In genomic region chr11:126440792-126441514, GRCh38 we compare ENCODE assay signal across 8 cellular contexts.
DNase-seq lines count a peak whose midpoint lies in the region; ATAC-seq and TF ChIP-seq lines count a peak whose summit lies in the region.

No MANE protein-coding gene starts in this region.

- peak; percentile 66 for ATAC-seq in GM19372 (IDR thresholded peaks at IDR 0.05; ENCODE audit: low read depth, unreplicated experiment)

- no peaks in the 10 kb centered on the region for H3K27me3 ChIP-seq in BJ (ENCODE audit: control insufficient read depth, insufficient read depth, low read length)

- TF ChIP-seq CTCF in BJ (IDR thresholded peaks at IDR 0.05; ENCODE audit: insufficient read depth, low read depth, low read length): peak; percentile 90

- DNase-seq in BJ (ENCODE audit: low read depth): no peak
- DNase-seq in HUDEP-2 (lab: John Stamatoyannopoulos, UW; ENCODE audit: unreplicated experiment in 76 of 76): peak in 68 of 76 experiments; percentile 3 to 86 (median 50)
- DNase-seq in NOMO-1 treated with DMSO at 0.1 percent for 48 hours (lab: John Stamatoyannopoulos, UW; ENCODE audit: unreplicated experiment): peak; percentile 51
- DNase-seq in activated CD8-positive, alpha-beta memory T cell treated with anti-CD3 and anti-CD28 coated beads for 4 hours (ENCODE audit: low read depth in 2 of 2): peak; percentile 36 to 41
- DNase-seq in epidermal melanocyte (ENCODE audit: insufficient read length, low spot score): peak; percentile 91
- DNase-seq in middle frontal gyrus (ENCODE audit: extremely low spot score, low spot score): peak; percentile 72
- peak; percentile 56 to 63 for DNase-seq in stimulated activated CD8-positive, alpha-beta memory T cell treated with anti-CD3 and anti-CD28 coated beads, Interleukin-2, amount 100 ng/mL, for 48 hours (ENCODE audit: low read depth in 2 of 2)

- H3K4me3 ChIP-seq in BJ (ENCODE audit: low read depth, low read length): no peak overlapping the region

- no peaks in the 10 kb centered on the region; the same call in 1 of the 2 replicates for H3K36me3 ChIP-seq in BJ (ENCODE audit: control insufficient read depth, insufficient read depth, low read length)

- CTCF ChIA-PET in BJ (lab: Yijun Ruan, JAX): interaction anchor here (0.7 to 5.0 kb wide), 23 partner anchors 9 to 905 kb away, joined by 3 to 57 read pairs (median 4); no protein-coding TSS in a partner anchor

- POLR2A ChIA-PET in BJ (lab: Charles Lee): no interaction called here
